8 cellular contexts compared by ENCODE assay signal in the genomic region with DNA sequence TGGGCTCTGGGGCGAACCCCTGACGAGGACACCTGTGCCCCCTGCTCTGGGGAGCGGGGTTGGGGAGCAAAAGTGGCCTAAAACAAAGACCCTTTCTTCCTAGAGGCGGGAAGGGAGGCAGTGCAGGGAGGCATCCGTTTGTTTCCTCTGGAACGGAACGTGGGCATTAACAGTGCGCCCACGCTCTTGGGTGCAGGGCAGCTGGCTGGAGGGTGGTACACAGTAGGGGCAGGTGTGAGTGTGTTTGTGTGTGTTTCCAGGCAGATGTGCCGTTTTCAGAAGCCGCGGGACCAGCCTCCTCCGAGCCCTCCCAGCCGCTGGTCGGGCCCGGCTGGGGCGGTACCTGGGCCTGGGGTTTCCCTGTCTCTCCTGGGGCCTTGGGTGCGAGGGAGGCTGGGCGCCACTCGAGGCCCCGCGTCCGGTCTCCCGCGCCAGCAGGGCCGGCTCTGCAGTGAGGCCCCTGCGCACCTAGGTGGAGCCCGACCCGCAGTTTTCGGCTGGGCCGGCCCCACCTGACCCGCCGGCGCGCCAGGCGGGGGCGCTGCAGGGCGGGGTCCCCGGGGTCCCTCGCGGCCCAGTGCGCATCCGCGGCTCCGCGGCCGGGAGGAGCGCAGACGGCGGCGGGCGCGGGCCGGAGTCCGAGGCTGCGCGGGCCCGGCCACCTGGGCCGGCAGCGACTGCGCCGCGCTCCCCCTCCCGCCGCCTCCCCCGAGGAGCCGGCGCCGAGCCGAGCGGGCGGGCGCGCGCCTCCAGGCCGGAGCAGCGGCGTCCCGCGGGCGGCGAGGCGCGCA.
DNase-seq lines count a peak whose midpoint lies in the region; ATAC-seq and TF ChIP-seq lines count a peak whose summit lies in the region.

No MANE protein-coding gene starts in this region.

- H3K4me3 Mint-ChIP-seq in CD4-positive, alpha-beta memory T cell = peak overlapping the region in 6 of 8 donors; percentile 28 to 72 (median 48)

- intact Hi-C loops in CD4-positive, alpha-beta memory T cell (cut with micrococcal nuclease) = no loop called here

- POLR2A ChIA-PET in CD4-positive, alpha-beta memory T cell (lab: Charles Lee; ENCODE audit: partially characterized antibody) = no interaction called here

- H3K36me3 Mint-ChIP-seq in CD4-positive, alpha-beta memory T cell = peaks cover 1 to 4% of the 10 kb centered on the region in 2 donors

- WGBS in HUES64 = 11% methylated on average over 84 of the region's 84 CpGs
- WGBS in suprapubic skin = 73% methylated on average over 8 of the region's 84 CpGs

- no peak for TF ChIP-seq POLR2A in suprapubic skin (IDR thresholded peaks at IDR 0.05)

- peaks cover 0 to 5% (median 3%) of the 10 kb centered on the region in 4 donors for H3K4me1 Mint-ChIP-seq in CD4-positive, alpha-beta memory T cell

- peaks cover 0 to 5% of the 10 kb centered on the region in 2 donors for H3K9me3 ChIP-seq in CD4-positive, alpha-beta memory T cell (ENCODE audit: control insufficient read depth in 1 of 2, low read length in 2 of 2)
- H3K9me3 ChIP-seq in HUES64 (ENCODE audit: insufficient read depth, low read depth, low read length) (peaks cover 7% of the 10 kb centered on the region; the same call in 1 of the 2 replicates), adipocyte (ENCODE audit: control insufficient read depth, low read length) (peaks cover 4% of the 10 kb centered on the region), suprapubic skin (no peaks in the 10 kb centered on the region)

- peak in 1 of 5 donors; percentile 3 for DNase-seq in CD4-positive, alpha-beta memory T cell
- DNase-seq in adipocyte (ENCODE audit: low read depth) (peak; percentile 4), suprapubic skin (ENCODE audit: low spot score in 2 of 2) (no peak), hepatic stellate cell (ENCODE audit: low spot score) (no peak)

- no peak overlapping the region for H3K27ac Mint-ChIP-seq in CD4-positive, alpha-beta memory T cell

- peaks cover 6% of the 10 kb centered on the region for H3K27me3 ChIP-seq in CD4-positive, alpha-beta memory T cell (ENCODE audit: insufficient read depth, low read length)
- H3K27me3 ChIP-seq in HUES64 (ENCODE audit: insufficient read depth, low read length) (peaks cover 15% of the 10 kb centered on the region), adipocyte (replicated peaks; ENCODE audit: control insufficient read depth, insufficient read depth, low read length) (peaks cover 28% of the 10 kb centered on the region), layer of hippocampus (ENCODE audit: control insufficient read depth, insufficient read depth, low read length) (no peaks in the 10 kb centered on the region), suprapubic skin (peaks cover 59% of the 10 kb centered on the region)

- H3K9me3 Mint-ChIP-seq in CD4-positive, alpha-beta memory T cell = peaks cover 2 to 30% (median 17%) of the 10 kb centered on the region in 8 donors

- CTCF ChIA-PET in CD4-positive, alpha-beta memory T cell (lab: Charles Lee; ENCODE audit: partially characterized antibody) = no interaction called here

- no peaks in the 10 kb centered on the region for H3K36me3 ChIP-seq in CD4-positive, alpha-beta memory T cell (ENCODE audit: insufficient read depth, low read length)
- H3K36me3 ChIP-seq in HUES64 (ENCODE audit: insufficient read depth, low read length) (no peaks in the 10 kb centered on the region), adipocyte (ENCODE audit: control insufficient read depth, insufficient read depth, low read length, severe bottlenecking) (no peaks in the 10 kb centered on the region), suprapubic skin (no peaks in the 10 kb centered on the region)

- H3K27ac ChIP-seq in CD4-positive, alpha-beta memory T cell (ENCODE audit: low read depth, low read length) = no peak overlapping the region
- H3K27ac ChIP-seq in HUES64 (ENCODE audit: low read depth, low read length) (no peak overlapping the region), layer of hippocampus (ENCODE audit: low read depth, low read length) (peak overlapping the region; percentile 38), suprapubic skin (no peak overlapping the region)

- ATAC-seq in GM18517 (IDR thresholded peaks at IDR 0.05; ENCODE audit: unreplicated experiment) = no peak
- ATAC-seq in GM21529 (IDR thresholded peaks at IDR 0.05; ENCODE audit: unreplicated experiment) = no peak

- TF ChIP-seq CTCF in suprapubic skin (IDR thresholded peaks at IDR 0.05) = peak in 1 of 2 donors; percentile 50

- H3K9ac ChIP-seq in HUES64 (ENCODE audit: low read depth, low read length) (no peak overlapping the region), adipocyte (ENCODE audit: low read length) (no peak overlapping the region)

- no peak overlapping the region for H3K4me3 ChIP-seq in CD4-positive, alpha-beta memory T cell (ENCODE audit: low read length in 2 of 2)
- peak overlapping the region; percentile 47 for H3K4me3 ChIP-seq in HUES64 (ENCODE audit: low read length)
- no peak overlapping the region for H3K4me3 ChIP-seq in adipocyte (ENCODE audit: low read length)
- peak overlapping the region; percentile 18 for H3K4me3 ChIP-seq in suprapubic skin

- no peaks in the 10 kb centered on the region for H3K4me1 ChIP-seq in CD4-positive, alpha-beta memory T cell (ENCODE audit: insufficient read depth, low read length)
- H3K4me1 ChIP-seq in HUES64 (ENCODE audit: insufficient read depth, low read length) (no peaks in the 10 kb centered on the region), adipocyte (ENCODE audit: control insufficient read depth, insufficient read depth, low read length) (no peaks in the 10 kb centered on the region), suprapubic skin (peaks cover 15% of the 10 kb centered on the region)

- peaks cover 15 to 22% of the 10 kb centered on the region in 2 donors for H3K27me3 Mint-ChIP-seq in CD4-positive, alpha-beta memory T cell

- no peak for TF ChIP-seq EP300 in suprapubic skin (IDR thresholded peaks at IDR 0.05)

Comparison
In these comparisons a context has a peak if more than half of its experiments do, and no peak if none do; other contexts are left out.
1. H3K4me3 ChIP-seq: peak in HUES64 (single experiment) and suprapubic skin (single experiment); none in CD4-positive, alpha-beta memory T cell (0 of 2) and adipocyte (single experiment).